11 cellular contexts compared by ENCODE assay signal in genomic region chr9:129408535-129409215, GRCh38.
DNase-seq lines count a peak whose midpoint lies in the region; ATAC-seq and TF ChIP-seq lines count a peak whose summit lies in the region.
"Had no signal": no experiment of that assay in that cellular context is flagged by ENCODE, and none has a peak within 500 bp of the region (broad histone marks: within the 10 kb centered on the region; RNA-seq: fewer than 3 reads in every experiment).

No MANE protein-coding gene starts in this region.

- no peaks in the 10 kb centered on the region for H3K9me3 ChIP-seq in Caco-2
- H3K9me3 ChIP-seq: BE2C had no signal

- H3K4me1 Mint-ChIP-seq in Caco-2 (ENCODE audit: low read depth, unreplicated experiment) = peaks cover 8% of the 10 kb centered on the region
- peaks cover 82% of the 10 kb centered on the region for H3K4me1 Mint-ChIP-seq in brain
- H3K4me1 Mint-ChIP-seq in progenitor cell of endocrine pancreas (ENCODE audit: low read depth) = peaks cover 27% of the 10 kb centered on the region

- H3K27me3 Mint-ChIP-seq in Caco-2 (ENCODE audit: insufficient read depth, unreplicated experiment) = no peaks in the 10 kb centered on the region
- no peaks in the 10 kb centered on the region for H3K27me3 Mint-ChIP-seq in brain
- peaks cover 6% of the 10 kb centered on the region for H3K27me3 Mint-ChIP-seq in progenitor cell of endocrine pancreas

- H3K27ac ChIP-seq in brain microvascular endothelial cell = no peak overlapping the region

- POLR2A ChIA-PET in Caco-2 (lab: Charles Lee) = no interaction called here

- H3K27me3 ChIP-seq in Caco-2 (replicated peaks; ENCODE audit: control insufficient read depth, insufficient read depth, low read length) (no peaks in the 10 kb centered on the region), brain microvascular endothelial cell (replicated peaks) (no peaks in the 10 kb centered on the region)
- H3K27me3 ChIP-seq: BE2C had no signal

- H3K36me3 Mint-ChIP-seq in Caco-2 (ENCODE audit: insufficient read depth, unreplicated experiment) (peaks cover 6% of the 10 kb centered on the region), brain (peaks cover 6% of the 10 kb centered on the region), progenitor cell of endocrine pancreas (ENCODE audit: insufficient read depth) (peaks cover 2% of the 10 kb centered on the region)

- H3K4me3 Mint-ChIP-seq in Caco-2 (ENCODE audit: unreplicated experiment) (no peak overlapping the region), brain (peak overlapping the region in 3 of 5 experiments; percentile 4 to 36 (median 17)), progenitor cell of endocrine pancreas (ENCODE audit: low read depth) (no peak overlapping the region)

- H3K27ac Mint-ChIP-seq in Caco-2 (ENCODE audit: unreplicated experiment) = peak overlapping the region; percentile 2
- peak overlapping the region; percentile 63 to 97 (median 94) for H3K27ac Mint-ChIP-seq in brain
- peak overlapping the region; percentile 39 for H3K27ac Mint-ChIP-seq in progenitor cell of endocrine pancreas

- H3K36me3 ChIP-seq in Caco-2 (ENCODE audit: control insufficient read depth, insufficient read depth, low read length) = no peaks in the 10 kb centered on the region
- H3K36me3 ChIP-seq in brain microvascular endothelial cell (replicated peaks) = no peaks in the 10 kb centered on the region
- H3K36me3 ChIP-seq: BE2C had no signal

- no peak for ATAC-seq in HG03520 (IDR thresholded peaks at IDR 0.05; ENCODE audit: unreplicated experiment)

- CTCF ChIA-PET in Caco-2 (lab: Charles Lee) = interaction anchor here (0.6 kb wide), 2 partner anchors 100 to 217 kb away, joined by 3 to 6 read pairs; partner anchors contain the start of gene NTMT1

- no peak for TF ChIP-seq CTCF in Caco-2 (IDR thresholded peaks at IDR 0.05; ENCODE audit: insufficient read depth in 1 of 2, low read depth in 1 of 2, low read length in 1 of 2, severe bottlenecking in 1 of 2, unreplicated experiment in 1 of 2)
- no peak for TF ChIP-seq CTCF in brain (conservative IDR thresholded peaks at IDR 0.05)
- TF ChIP-seq CTCF in progenitor cell of endocrine pancreas (IDR thresholded peaks at IDR 0.05; ENCODE audit: unreplicated experiment) = no peak
- no peak for TF ChIP-seq CTCF in brain microvascular endothelial cell (IDR thresholded peaks at IDR 0.05; ENCODE audit: low read depth, low read length, missing control alignments)
- TF ChIP-seq CTCF in GM13977 (IDR thresholded peaks at IDR 0.05; ENCODE audit: extremely low read depth, insufficient read depth, missing control alignments) = no peak

- H3K9me3 Mint-ChIP-seq in Caco-2 (ENCODE audit: unreplicated experiment) (peaks cover 13% of the 10 kb centered on the region), brain (peaks cover 3 to 17% (median 9%) of the 10 kb centered on the region in 5 experiments), progenitor cell of endocrine pancreas (ENCODE audit: low read depth) (peaks cover 6% of the 10 kb centered on the region)

- peaks cover 42% of the 10 kb centered on the region for H3K4me1 ChIP-seq in Caco-2

- BruUV-seq in Caco-2 (replicated peaks; lab: Mats Ljungman, UMichigan) = no TSS peak

- in situ Hi-C loops in brain microvascular endothelial cell (cut with HindIII; ENCODE audit: low pct_ligation_motif_present, low sequenced_read_pairs) (no loop called here), GM13977 (cut with MboI; ENCODE audit: low pct_unique_long_range_greater_than_20kb, low sequenced_read_pairs, unreplicated experiment) (no loop called here)

- no peak for DNase-seq in Caco-2
- DNase-seq in iPS-NIHi11 (ENCODE audit: low spot score) = peak; percentile 6
- no peak for DNase-seq in progenitor cell of endocrine pancreas (ENCODE audit: low spot score, unreplicated experiment)
- DNase-seq in brain microvascular endothelial cell = no peak
- DNase-seq in NCI-H1105 (lab: John Stamatoyannopoulos, UW) = no peak
- DNase-seq in GM13977 (ENCODE audit: low spot score) = no peak
- DNase-seq: activated T-cell treated with anti-CD3 and anti-CD28 coated beads, Interleukin-2, amount 50 U/mL, for 1 hour; BE2C; mammary epithelial cell had no signal

- no peak overlapping the region for H3K4me3 ChIP-seq in Caco-2 (ENCODE audit: low read depth, low read length)
- H3K4me3 ChIP-seq in brain microvascular endothelial cell (ENCODE audit: low read depth, low read length) = no peak overlapping the region

- intact Hi-C loops in Caco-2 (cut with micrococcal nuclease; ENCODE audit: unreplicated experiment) = no loop called here

Comparison
In these comparisons a context has a peak if more than half of its experiments do, and no peak if none do; other contexts are left out.
1. H3K27ac Mint-ChIP-seq: peak in every context shown above with its lines; median percentile 94 in brain; 39 in progenitor cell of endocrine pancreas; 2 in Caco-2.
2. H3K4me3 Mint-ChIP-seq: peak in brain (3 of 5); none in Caco-2 (single experiment) and progenitor cell of endocrine pancreas (single experiment).